In genomic region chr2:55311444-55311870, GRCh38 we compare ENCODE assay signal across 8 cellular contexts. TPM values are rescaled to one million over a fixed set of nuclear protein-coding genes. Genes with fewer than 3 reads are reported as not detected.
DNase-seq lines count a peak whose midpoint lies in the region; ATAC-seq and TF ChIP-seq lines count a peak whose summit lies in the region.

No MANE protein-coding gene starts in this region.

- peak; percentile 56 for TF ChIP-seq CTCF in AG10803 (conservative IDR thresholded peaks at IDR 0.05; ENCODE audit: low read length)
- no peak for TF ChIP-seq CTCF in lower lobe of right lung (IDR thresholded peaks at IDR 0.05)
- TF ChIP-seq CTCF in sigmoid colon (IDR thresholded peaks at IDR 0.05): no peak

- WGBS in sigmoid colon, 2 donors: 77 to 85% methylated on average over 1 of the region's 1 CpG

- no peaks in the 10 kb centered on the region for H3K27me3 ChIP-seq in lower lobe of right lung (ENCODE audit: low read depth)
- H3K27me3 ChIP-seq in sigmoid colon: no peaks in the 10 kb centered on the region

- ATAC-seq in GM18870 (IDR thresholded peaks at IDR 0.05; ENCODE audit: unreplicated experiment) (peak; percentile 95), HG03039 (IDR thresholded peaks at IDR 0.05; ENCODE audit: unreplicated experiment) (peak; percentile 95), lower lobe of right lung (peak; percentile 41 to 55)

- in situ Hi-C loops in SK-MEL-5 (cut with HindIII; ENCODE audit: low pct_unique_long_range_greater_than_20kb, low sequenced_read_pairs): no loop called here

- intact Hi-C loops in lower lobe of right lung (cut with DNase I): no loop called here
- intact Hi-C loops in sigmoid colon (cut with DNase I): no loop called here

- H3K36me3 ChIP-seq in lower lobe of right lung: peaks cover 68% of the 10 kb centered on the region
- H3K36me3 ChIP-seq in sigmoid colon: peaks cover 0 to 67% (median 8%) of the 10 kb centered on the region in 4 donors

- H3K4me1 ChIP-seq in lower lobe of right lung: no peaks in the 10 kb centered on the region
- H3K4me1 ChIP-seq in sigmoid colon: no peaks in the 10 kb centered on the region

- H3K9me3 ChIP-seq in lower lobe of right lung (no peaks in the 10 kb centered on the region), sigmoid colon (no peaks in the 10 kb centered on the region)

- H3K27ac ChIP-seq in lower lobe of right lung: no peak overlapping the region
- H3K27ac ChIP-seq in sigmoid colon: no peak overlapping the region

- TF ChIP-seq EP300 in sigmoid colon (IDR thresholded peaks at IDR 0.05): no peak

- DNase-seq in AG10803 (ENCODE audit: low read depth) (peak; percentile 73), SK-MEL-5 (ENCODE audit: low read depth, low spot score) (peak; percentile 50), lower lobe of right lung (no peak), sigmoid colon (no peak), RPMI8226 (no peak), DMS114 treated with DMSO at 0.1 percent for 48 hours (lab: John Stamatoyannopoulos, UW; ENCODE audit: unreplicated experiment) (no peak)

- H3K4me3 ChIP-seq in AG10803 (ENCODE audit: low read length) (no peak overlapping the region), lower lobe of right lung (no peak overlapping the region), sigmoid colon (no peak overlapping the region)

- no peak for TF ChIP-seq POLR2A in sigmoid colon (IDR thresholded peaks at IDR 0.05)

RNA-seq across cellular contexts. Expression of gene MTIF2, which starts 42.4 kb away (rescaled TPM):
- 108 and 109 TPM in 2 replicates for total RNA-seq in SK-MEL-5 (2014; rRNA removed; shearing (Covaris generic))
- polyA plus RNA-seq in SK-MEL-5 (2015; cell fraction: cytosol; rRNA removed): 51.0 and 58.4 TPM in 2 replicates
- polyA plus RNA-seq in SK-MEL-5 (2015; cell fraction: nucleus; rRNA removed): 109 and 137 TPM in 2 replicates
- total RNA-seq in lower lobe of right lung (25.9 TPM), sigmoid colon (10 to 100 TPM; 15.0 to 27.7 (median 22.4) TPM)
- polyA plus RNA-seq in sigmoid colon: 10 to 100 TPM; 25.8 to 37.5 (median 30.5) TPM

Comparison
In these comparisons a context has a peak if more than half of its experiments do, and no peak if none do; other contexts are left out.
1. DNase-seq: peak in AG10803 (single experiment) and SK-MEL-5 (single experiment); none in lower lobe of right lung (single experiment), sigmoid colon (single experiment), RPMI8226 (single experiment) and DMS114 treated with DMSO at 0.1 percent for 48 hours (single experiment).
2. Peak in every context shown above with its lines, with median percentiles within 50 percentile points of each other: ATAC-seq.